ENCODE assay signal across 21 cellular contexts in the genomic region with DNA sequence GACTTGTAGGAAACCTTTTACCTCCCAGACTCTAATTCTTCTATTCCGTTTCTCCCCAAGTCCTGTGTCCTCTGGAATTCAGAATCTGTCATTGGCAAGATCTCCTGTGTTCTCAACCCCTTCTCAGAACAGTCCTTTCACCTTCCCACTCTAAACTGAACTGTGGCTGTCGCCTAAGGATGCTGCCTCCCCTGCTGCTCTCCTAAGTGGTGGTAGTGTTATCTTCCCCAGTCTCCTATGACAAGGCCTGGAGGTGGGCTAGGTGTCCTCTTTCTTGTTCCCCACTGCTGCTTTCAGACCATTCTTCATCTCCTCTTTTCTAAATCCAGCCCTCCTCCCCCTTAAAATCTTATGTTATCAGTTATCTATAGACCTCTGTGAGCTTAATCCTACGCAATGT.
"Had no signal": no experiment of that assay in that cellular context is flagged by ENCODE, and none has a peak within 500 bp of the region (broad histone marks: within the 10 kb centered on the region; RNA-seq: fewer than 3 reads in every experiment).

No MANE protein-coding gene starts in this region.

- H3K4me3 ChIP-seq: body of pancreas, colonic mucosa, tibial nerve had no signal

- ATAC-seq: body of pancreas, SK-N-SH treated with all-trans-retinoic acid at 6 μM for 48 hours, T-cell had no signal

- H3K27ac ChIP-seq: colonic mucosa, tibial nerve had no signal

- H3K27me3 Mint-ChIP-seq: activated B cell treated with CpG ODN at 0.5 μM for 24 hours; activated CD4-positive, alpha-beta memory T cell treated with anti-CD3 and anti-CD28 coated beads for 36 hours; activated naive CD8-positive, alpha-beta T cell; natural killer cell treated with Interleukin-12 subunit alpha and Interleukin-12 subunit beta and Interleukin-15 and Interleukin-18, amount 100 ng/mL, for 72 hours; T-cell had no signal

- H3K27ac Mint-ChIP-seq: activated B cell treated with CpG ODN at 0.5 μM for 24 hours; activated CD4-positive, alpha-beta memory T cell treated with anti-CD3 and anti-CD28 coated beads for 36 hours; activated naive CD8-positive, alpha-beta T cell; immature natural killer cell; T-cell had no signal

- FAIRE-seq: endometrium, frontal cortex had no signal

- H3K4me3 Mint-ChIP-seq: activated B cell treated with CpG ODN at 0.5 μM for 24 hours; activated CD4-positive, alpha-beta memory T cell treated with anti-CD3 and anti-CD28 coated beads for 36 hours; activated naive CD8-positive, alpha-beta T cell; immature natural killer cell; natural killer cell treated with Interleukin-12 subunit alpha and Interleukin-12 subunit beta and Interleukin-15 and Interleukin-18, amount 100 ng/mL, for 72 hours; T-cell had no signal

- DNase-seq: activated B cell treated with CpG ODN at 0.5 μM for 24 hours; activated CD4-positive, alpha-beta memory T cell treated with anti-CD3 and anti-CD28 coated beads for 36 hours; activated CD4-positive, alpha-beta T cell treated with anti-CD3 and anti-CD28 coated beads for 4 hours; activated T-cell treated with anti-CD3 and anti-CD28 coated beads for 4 hours; body of pancreas; central memory CD4-positive, alpha-beta T cell; colonic mucosa; head of caudate nucleus; immature natural killer cell; kidney glomerular epithelial cell; left ventricle myocardium superior; retina; stimulated activated CD4-positive, alpha-beta T cell treated with anti-CD3 and anti-CD28 coated beads, Interleukin-4, amount 100 ng/mL, for 1 hour; substantia nigra; T-cell had no signal

- H3K4me1 ChIP-seq: colonic mucosa had no signal

- H3K9me3 ChIP-seq: body of pancreas, colonic mucosa, tibial nerve had no signal

- H3K9me3 Mint-ChIP-seq: activated B cell treated with CpG ODN at 0.5 μM for 24 hours had no signal

- H3K36me3 ChIP-seq: colonic mucosa, tibial nerve had no signal

- H3K27me3 ChIP-seq: body of pancreas, colonic mucosa, tibial nerve had no signal
